ENCODE assay signal across 1 cellular context in the genomic region with DNA sequence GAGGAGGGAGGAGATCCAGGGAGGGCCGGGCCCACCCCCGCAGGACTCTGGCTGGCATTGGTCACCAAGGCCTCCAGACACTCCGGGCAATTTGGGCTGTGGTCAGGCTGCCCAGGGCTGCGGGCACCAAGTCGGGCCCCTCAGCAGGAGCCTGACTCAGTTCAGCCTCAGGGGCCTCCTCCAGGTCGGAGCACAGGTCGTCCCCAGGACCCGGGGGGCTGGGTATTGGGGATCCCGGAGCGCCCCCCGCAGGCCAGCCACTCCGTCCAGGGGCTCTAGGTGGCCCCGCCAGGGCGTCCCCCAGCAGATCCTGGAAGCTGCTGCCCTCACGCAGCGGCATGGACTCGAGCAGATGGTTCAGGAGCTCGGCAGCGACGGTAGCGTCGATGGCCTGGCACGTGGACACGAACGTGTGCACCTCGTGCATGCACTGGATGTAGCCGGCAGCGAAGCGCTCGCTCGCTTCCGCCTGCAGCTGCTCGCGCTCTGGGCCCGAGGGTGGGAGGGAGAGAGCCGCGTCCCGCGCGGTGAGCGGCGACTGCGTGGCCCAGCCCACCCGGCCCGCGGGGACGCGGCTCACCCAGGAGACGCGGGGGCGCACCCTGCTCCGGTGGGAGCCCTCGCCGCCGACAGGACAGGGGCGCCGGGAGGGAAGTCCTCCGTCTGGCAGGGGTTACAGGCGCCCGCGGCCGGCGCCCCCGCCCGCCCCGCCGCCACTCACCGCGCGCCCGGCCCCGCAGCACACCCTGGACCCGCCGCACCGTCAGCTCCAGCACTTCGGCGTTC.
TF ChIP-seq lines count a peak whose summit lies in the region.

No MANE protein-coding gene starts in this region.

TF ChIP-seq in K562, 482 proteins besides CTCF, POLR2A, EP300 and RAD21 (continued from another document and continues in another):
- TF ChIP-seq, protein P1, sequence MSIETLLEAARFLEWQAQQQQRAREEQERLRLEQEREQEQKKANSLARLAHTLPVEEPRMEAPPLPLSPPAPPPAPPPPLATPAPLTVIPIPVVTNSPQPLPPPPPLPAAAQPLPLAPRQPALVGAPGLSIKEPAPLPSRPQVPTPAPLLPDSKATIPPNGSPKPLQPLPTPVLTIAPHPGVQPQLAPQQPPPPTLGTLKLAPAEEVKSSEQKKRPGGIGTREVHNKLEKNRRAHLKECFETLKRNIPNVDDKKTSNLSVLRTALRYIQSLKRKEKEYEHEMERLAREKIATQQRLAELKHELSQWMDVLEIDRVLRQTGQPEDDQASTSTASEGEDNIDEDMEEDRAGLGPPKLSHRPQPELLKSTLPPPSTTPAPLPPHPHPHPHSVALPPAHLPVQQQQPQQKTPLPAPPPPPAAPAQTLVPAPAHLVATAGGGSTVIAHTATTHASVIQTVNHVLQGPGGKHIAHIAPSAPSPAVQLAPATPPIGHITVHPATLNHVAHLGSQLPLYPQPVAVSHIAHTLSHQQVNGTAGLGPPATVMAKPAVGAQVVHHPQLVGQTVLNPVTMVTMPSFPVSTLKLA (conservative IDR thresholded peaks at IDR 0.05), result peak; percentile 73 to 81
- no peak for TF ChIP-seq MTF1 (CRISPR knock-in tag; IDR thresholded peaks at IDR 0.05; ENCODE audit: borderline replicate concordance)
- peak; percentile 79; the same call in 1 of the 2 replicates for TF ChIP-seq EP400 (IDR thresholded peaks at IDR 0.05)
- peak; percentile 47; the same call in 1 of the 2 replicates for TF ChIP-seq NR1H2 (CRISPR knock-in tag; IDR thresholded peaks at IDR 0.05)
- peak; percentile 20 for TF ChIP-seq POLR2G (IDR thresholded peaks at IDR 0.05; ENCODE audit: low read depth, low read length)
- no peak for TF ChIP-seq JUNB (CRISPR knock-in tag; conservative IDR thresholded peaks at IDR 0.05)
- TF ChIP-seq, protein P2, sequence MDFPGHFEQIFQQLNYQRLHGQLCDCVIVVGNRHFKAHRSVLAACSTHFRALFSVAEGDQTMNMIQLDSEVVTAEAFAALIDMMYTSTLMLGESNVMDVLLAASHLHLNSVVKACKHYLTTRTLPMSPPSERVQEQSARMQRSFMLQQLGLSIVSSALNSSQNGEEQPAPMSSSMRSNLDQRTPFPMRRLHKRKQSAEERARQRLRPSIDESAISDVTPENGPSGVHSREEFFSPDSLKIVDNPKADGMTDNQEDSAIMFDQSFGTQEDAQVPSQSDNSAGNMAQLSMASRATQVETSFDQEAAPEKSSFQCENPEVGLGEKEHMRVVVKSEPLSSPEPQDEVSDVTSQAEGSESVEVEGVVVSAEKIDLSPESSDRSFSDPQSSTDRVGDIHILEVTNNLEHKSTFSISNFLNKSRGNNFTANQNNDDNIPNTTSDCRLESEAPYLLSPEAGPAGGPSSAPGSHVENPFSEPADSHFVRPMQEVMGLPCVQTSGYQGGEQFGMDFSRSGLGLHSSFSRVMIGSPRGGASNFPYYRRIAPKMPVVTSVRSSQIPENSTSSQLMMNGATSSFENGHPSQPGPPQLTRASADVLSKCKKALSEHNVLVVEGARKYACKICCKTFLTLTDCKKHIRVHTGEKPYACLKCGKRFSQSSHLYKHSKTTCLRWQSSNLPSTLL (IDR thresholded peaks at IDR 0.05), result no peak
- TF ChIP-seq GABPB1 (CRISPR knock-in tag; IDR thresholded peaks at IDR 0.05), result peak; percentile 85
- TF ChIP-seq NR2C2 (CRISPR knock-in tag; IDR thresholded peaks at IDR 0.05), result peak; percentile 84
- TF ChIP-seq NR2C2 (tag; IDR thresholded peaks at IDR 0.05), result no peak
- TF ChIP-seq ZNF184 (CRISPR knock-in tag; IDR thresholded peaks at IDR 0.05), result no peak
- TF ChIP-seq TCF3 (CRISPR knock-in tag; IDR thresholded peaks at IDR 0.05), result peak; percentile 29; the same call in 1 of the 2 replicates
- peak; percentile 82 for TF ChIP-seq ZNF12 (CRISPR knock-in tag; IDR thresholded peaks at IDR 0.05)
- peak; percentile 99 for TF ChIP-seq FOXP1 (CRISPR knock-in tag; IDR thresholded peaks at IDR 0.05)
- peak; percentile 92 for TF ChIP-seq PRMT5 (CRISPR knock-in tag; IDR thresholded peaks at IDR 0.05)
- TF ChIP-seq ZZZ3 (IDR thresholded peaks at IDR 0.05), result no peak
- TF ChIP-seq, protein P3, sequence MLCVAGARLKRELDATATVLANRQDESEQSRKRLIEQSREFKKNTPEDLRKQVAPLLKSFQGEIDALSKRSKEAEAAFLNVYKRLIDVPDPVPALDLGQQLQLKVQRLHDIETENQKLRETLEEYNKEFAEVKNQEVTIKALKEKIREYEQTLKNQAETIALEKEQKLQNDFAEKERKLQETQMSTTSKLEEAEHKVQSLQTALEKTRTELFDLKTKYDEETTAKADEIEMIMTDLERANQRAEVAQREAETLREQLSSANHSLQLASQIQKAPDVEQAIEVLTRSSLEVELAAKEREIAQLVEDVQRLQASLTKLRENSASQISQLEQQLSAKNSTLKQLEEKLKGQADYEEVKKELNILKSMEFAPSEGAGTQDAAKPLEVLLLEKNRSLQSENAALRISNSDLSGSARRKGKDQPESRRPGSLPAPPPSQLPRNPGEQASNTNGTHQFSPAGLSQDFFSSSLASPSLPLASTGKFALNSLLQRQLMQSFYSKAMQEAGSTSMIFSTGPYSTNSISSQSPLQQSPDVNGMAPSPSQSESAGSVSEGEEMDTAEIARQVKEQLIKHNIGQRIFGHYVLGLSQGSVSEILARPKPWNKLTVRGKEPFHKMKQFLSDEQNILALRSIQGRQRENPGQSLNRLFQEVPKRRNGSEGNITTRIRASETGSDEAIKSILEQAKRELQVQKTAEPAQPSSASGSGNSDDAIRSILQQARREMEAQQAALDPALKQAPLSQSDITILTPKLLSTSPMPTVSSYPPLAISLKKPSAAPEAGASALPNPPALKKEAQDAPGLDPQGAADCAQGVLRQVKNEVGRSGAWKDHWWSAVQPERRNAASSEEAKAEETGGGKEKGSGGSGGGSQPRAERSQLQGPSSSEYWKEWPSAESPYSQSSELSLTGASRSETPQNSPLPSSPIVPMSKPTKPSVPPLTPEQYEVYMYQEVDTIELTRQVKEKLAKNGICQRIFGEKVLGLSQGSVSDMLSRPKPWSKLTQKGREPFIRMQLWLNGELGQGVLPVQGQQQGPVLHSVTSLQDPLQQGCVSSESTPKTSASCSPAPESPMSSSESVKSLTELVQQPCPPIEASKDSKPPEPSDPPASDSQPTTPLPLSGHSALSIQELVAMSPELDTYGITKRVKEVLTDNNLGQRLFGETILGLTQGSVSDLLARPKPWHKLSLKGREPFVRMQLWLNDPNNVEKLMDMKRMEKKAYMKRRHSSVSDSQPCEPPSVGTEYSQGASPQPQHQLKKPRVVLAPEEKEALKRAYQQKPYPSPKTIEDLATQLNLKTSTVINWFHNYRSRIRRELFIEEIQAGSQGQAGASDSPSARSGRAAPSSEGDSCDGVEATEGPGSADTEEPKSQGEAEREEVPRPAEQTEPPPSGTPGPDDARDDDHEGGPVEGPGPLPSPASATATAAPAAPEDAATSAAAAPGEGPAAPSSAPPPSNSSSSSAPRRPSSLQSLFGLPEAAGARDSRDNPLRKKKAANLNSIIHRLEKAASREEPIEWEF (CRISPR knock-in tag; IDR thresholded peaks at IDR 0.05), result no peak
- TF ChIP-seq, protein P4, sequence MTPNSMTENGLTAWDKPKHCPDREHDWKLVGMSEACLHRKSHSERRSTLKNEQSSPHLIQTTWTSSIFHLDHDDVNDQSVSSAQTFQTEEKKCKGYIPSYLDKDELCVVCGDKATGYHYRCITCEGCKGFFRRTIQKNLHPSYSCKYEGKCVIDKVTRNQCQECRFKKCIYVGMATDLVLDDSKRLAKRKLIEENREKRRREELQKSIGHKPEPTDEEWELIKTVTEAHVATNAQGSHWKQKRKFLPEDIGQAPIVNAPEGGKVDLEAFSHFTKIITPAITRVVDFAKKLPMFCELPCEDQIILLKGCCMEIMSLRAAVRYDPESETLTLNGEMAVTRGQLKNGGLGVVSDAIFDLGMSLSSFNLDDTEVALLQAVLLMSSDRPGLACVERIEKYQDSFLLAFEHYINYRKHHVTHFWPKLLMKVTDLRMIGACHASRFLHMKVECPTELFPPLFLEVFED (CRISPR knock-in tag; conservative IDR thresholded peaks at IDR 0.05), result no peak
- TF ChIP-seq NBN (IDR thresholded peaks at IDR 0.05; ENCODE audit: low read depth), result no peak
- TF ChIP-seq, protein P5, sequence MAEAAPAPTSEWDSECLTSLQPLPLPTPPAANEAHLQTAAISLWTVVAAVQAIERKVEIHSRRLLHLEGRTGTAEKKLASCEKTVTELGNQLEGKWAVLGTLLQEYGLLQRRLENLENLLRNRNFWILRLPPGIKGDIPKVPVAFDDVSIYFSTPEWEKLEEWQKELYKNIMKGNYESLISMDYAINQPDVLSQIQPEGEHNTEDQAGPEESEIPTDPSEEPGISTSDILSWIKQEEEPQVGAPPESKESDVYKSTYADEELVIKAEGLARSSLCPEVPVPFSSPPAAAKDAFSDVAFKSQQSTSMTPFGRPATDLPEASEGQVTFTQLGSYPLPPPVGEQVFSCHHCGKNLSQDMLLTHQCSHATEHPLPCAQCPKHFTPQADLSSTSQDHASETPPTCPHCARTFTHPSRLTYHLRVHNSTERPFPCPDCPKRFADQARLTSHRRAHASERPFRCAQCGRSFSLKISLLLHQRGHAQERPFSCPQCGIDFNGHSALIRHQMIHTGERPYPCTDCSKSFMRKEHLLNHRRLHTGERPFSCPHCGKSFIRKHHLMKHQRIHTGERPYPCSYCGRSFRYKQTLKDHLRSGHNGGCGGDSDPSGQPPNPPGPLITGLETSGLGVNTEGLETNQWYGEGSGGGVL (CRISPR knock-in tag; IDR thresholded peaks at IDR 0.05), result no peak
- peak; percentile 54; the same call in 1 of the 2 replicates for TF ChIP-seq ZNF121 (CRISPR knock-in tag; conservative IDR thresholded peaks at IDR 0.05)
- peak; percentile 98 for TF ChIP-seq NR3C1 (CRISPR knock-in tag; IDR thresholded peaks at IDR 0.05)
- TF ChIP-seq, protein P6, sequence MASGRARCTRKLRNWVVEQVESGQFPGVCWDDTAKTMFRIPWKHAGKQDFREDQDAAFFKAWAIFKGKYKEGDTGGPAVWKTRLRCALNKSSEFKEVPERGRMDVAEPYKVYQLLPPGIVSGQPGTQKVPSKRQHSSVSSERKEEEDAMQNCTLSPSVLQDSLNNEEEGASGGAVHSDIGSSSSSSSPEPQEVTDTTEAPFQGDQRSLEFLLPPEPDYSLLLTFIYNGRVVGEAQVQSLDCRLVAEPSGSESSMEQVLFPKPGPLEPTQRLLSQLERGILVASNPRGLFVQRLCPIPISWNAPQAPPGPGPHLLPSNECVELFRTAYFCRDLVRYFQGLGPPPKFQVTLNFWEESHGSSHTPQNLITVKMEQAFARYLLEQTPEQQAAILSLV (tag; IDR thresholded peaks at IDR 0.05), result no peak
- no peak for TF ChIP-seq CBX2 (IDR thresholded peaks at IDR 0.05; ENCODE audit: insufficient read depth, low read length, poor library complexity, severe bottlenecking)
- TF ChIP-seq, protein P7, sequence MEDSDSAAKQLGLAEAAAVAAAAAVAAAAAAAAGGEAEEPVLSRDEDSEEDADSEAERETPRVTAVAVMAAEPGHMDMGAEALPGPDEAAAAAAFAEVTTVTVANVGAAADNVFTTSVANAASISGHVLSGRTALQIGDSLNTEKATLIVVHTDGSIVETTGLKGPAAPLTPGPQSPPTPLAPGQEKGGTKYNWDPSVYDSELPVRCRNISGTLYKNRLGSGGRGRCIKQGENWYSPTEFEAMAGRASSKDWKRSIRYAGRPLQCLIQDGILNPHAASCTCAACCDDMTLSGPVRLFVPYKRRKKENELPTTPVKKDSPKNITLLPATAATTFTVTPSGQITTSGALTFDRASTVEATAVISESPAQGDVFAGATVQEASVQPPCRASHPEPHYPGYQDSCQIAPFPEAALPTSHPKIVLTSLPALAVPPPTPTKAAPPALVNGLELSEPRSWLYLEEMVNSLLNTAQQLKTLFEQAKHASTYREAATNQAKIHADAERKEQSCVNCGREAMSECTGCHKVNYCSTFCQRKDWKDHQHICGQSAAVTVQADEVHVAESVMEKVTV (CRISPR knock-in tag; IDR thresholded peaks at IDR 0.05), result no peak
- TF ChIP-seq HMGN3 (IDR thresholded peaks at IDR 0.05; ENCODE audit: borderline replicate concordance, extremely low read depth, insufficient read length, low read depth, low read length), result peak; percentile 28
- TF ChIP-seq, protein P8, sequence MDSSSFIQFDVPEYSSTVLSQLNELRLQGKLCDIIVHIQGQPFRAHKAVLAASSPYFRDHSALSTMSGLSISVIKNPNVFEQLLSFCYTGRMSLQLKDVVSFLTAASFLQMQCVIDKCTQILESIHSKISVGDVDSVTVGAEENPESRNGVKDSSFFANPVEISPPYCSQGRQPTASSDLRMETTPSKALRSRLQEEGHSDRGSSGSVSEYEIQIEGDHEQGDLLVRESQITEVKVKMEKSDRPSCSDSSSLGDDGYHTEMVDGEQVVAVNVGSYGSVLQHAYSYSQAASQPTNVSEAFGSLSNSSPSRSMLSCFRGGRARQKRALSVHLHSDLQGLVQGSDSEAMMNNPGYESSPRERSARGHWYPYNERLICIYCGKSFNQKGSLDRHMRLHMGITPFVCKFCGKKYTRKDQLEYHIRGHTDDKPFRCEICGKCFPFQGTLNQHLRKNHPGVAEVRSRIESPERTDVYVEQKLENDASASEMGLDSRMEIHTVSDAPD (CRISPR knock-in tag; IDR thresholded peaks at IDR 0.05), result peak; percentile 34; the same call in 1 of the 2 replicates
- 0 out of 4 replicates have a peak, but pooled peaks of 1 of the 2 experiments have one; percentile 46 for TF ChIP-seq HDAC1 (IDR thresholded peaks at IDR 0.05)
- TF ChIP-seq, protein P9, sequence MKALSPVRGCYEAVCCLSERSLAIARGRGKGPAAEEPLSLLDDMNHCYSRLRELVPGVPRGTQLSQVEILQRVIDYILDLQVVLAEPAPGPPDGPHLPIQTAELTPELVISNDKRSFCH (CRISPR knock-in tag; IDR thresholded peaks at IDR 0.05), result no peak
- TF ChIP-seq, protein P9 (tag; IDR thresholded peaks at IDR 0.05), result peak; percentile 80
- TF ChIP-seq CREB1 (IDR thresholded peaks at IDR 0.05), result no peak
- peak; percentile 77 for TF ChIP-seq CREB1 (CRISPR knock-in tag; IDR thresholded peaks at IDR 0.05)
- TF ChIP-seq FOXM1 (IDR thresholded peaks at IDR 0.05; ENCODE audit: low read depth), result no peak
- peak; percentile 94; the same call in 1 of the 2 replicates for TF ChIP-seq FOXM1 (CRISPR knock-in tag; IDR thresholded peaks at IDR 0.05; ENCODE audit: low read depth)
